In genomic region chr9:99294850-99295461, GRCh38 we compare ENCODE assay signal across 18 cellular contexts.
A peak's percentile ranks its signal among the peaks of the same experiment; 100 is the strongest.
DNase-seq lines count a peak whose midpoint lies in the region; ATAC-seq and TF ChIP-seq lines count a peak whose summit lies in the region.
"Had no signal": no experiment of that assay in that cellular context is flagged by ENCODE, and none has a peak within 500 bp of the region (broad histone marks: within the 10 kb centered on the region; RNA-seq: fewer than 3 reads in every experiment).

No MANE protein-coding gene starts in this region.

- CTCF ChIA-PET in PC-3 (lab: Charles Lee), result no interaction called here

- H3K36me3 ChIP-seq in PC-3 (ENCODE audit: low read depth, low read length), result no peaks in the 10 kb centered on the region
- H3K36me3 ChIP-seq in sigmoid colon, result no peaks in the 10 kb centered on the region
- H3K36me3 ChIP-seq: esophagus squamous epithelium had no signal

- no peak overlapping the region for H3K9ac ChIP-seq in PC-3 (ENCODE audit: low read length)

- no peaks in the 10 kb centered on the region for H3K79me2 ChIP-seq in PC-3 (ENCODE audit: low read length)

- H3F3A ChIP-seq in PC-3 (ENCODE audit: low read length, unreplicated experiment), result no peaks in the 10 kb centered on the region

- TF ChIP-seq CTCF in PC-3 (conservative IDR thresholded peaks at IDR 0.05; ENCODE audit: low read depth, low read length) (no peak), fibroblast of villous mesenchyme (IDR thresholded peaks at IDR 0.05; ENCODE audit: insufficient read depth, low read depth, low read length) (no peak), sigmoid colon (IDR thresholded peaks at IDR 0.05) (no peak)

- POLR2A ChIA-PET in PC-3 (lab: Charles Lee; ENCODE audit: unreplicated experiment), result no interaction called here

- H3K4me3 ChIP-seq in PC-3 (ENCODE audit: low read length) (no peak overlapping the region), fibroblast of villous mesenchyme (ENCODE audit: low read depth, low read length) (no peak overlapping the region), sigmoid colon (no peak overlapping the region)
- H3K4me3 ChIP-seq: esophagus squamous epithelium had no signal

- no peak overlapping the region for H3K27ac ChIP-seq in PC-3 (ENCODE audit: low read length)
- H3K27ac ChIP-seq in sigmoid colon, result no peak overlapping the region
- H3K27ac ChIP-seq: esophagus squamous epithelium had no signal

- H3K9me2 ChIP-seq in PC-3 (replicated peaks; ENCODE audit: low read length), result no peaks in the 10 kb centered on the region

- intact Hi-C loops in PC-3 (cut with micrococcal nuclease) (no loop called here), sigmoid colon (cut with DNase I) (no loop called here), left colon (cut with DNase I, micrococcal nuclease) (no loop called here)

- no peak for TF ChIP-seq POLR2A in sigmoid colon (IDR thresholded peaks at IDR 0.05)

- H4K20me1 ChIP-seq in PC-3 (ENCODE audit: low read length), result no peaks in the 10 kb centered on the region

- no peak for ATAC-seq in PC-3
- no peak for ATAC-seq in left colon
- ATAC-seq: activated T-cell treated with anti-CD3 and anti-CD28 coated beads, Interleukin-2, amount 50 U/mL, for 4 hours; left cardiac atrium had no signal

- 46 to 56% methylated on average over 8 of the region's 8 CpGs for WGBS in sigmoid colon, 2 donors

- H2AFZ ChIP-seq in PC-3 (ENCODE audit: low read length), result 0 out of 2 replicates have a peak overlapping the region, but pooled peaks have one; percentile 22

- TF ChIP-seq EP300 in sigmoid colon (IDR thresholded peaks at IDR 0.05), result no peak

- H3K27me3 ChIP-seq in PC-3 (ENCODE audit: low read length), result peaks cover 40% of the 10 kb centered on the region
- no peaks in the 10 kb centered on the region for H3K27me3 ChIP-seq in sigmoid colon

- no peaks in the 10 kb centered on the region for H3K4me1 ChIP-seq in PC-3 (ENCODE audit: insufficient read depth, low read length)
- peaks cover 0 to 7% (median 0%) of the 10 kb centered on the region in 4 donors for H3K4me1 ChIP-seq in sigmoid colon

- H3K9me3 ChIP-seq in PC-3 (ENCODE audit: low read length) (no peaks in the 10 kb centered on the region), sigmoid colon (no peaks in the 10 kb centered on the region)
- H3K9me3 ChIP-seq: esophagus squamous epithelium had no signal

- no TSS peak for BruUV-seq in PC-3 (replicated peaks; lab: Mats Ljungman, UMichigan)

- DNase-seq in EH (ENCODE audit: low read depth) (peak; percentile 17), HT-29 (ENCODE audit: low spot score) (peak; percentile 22), PC-3 (no peak), fibroblast of villous mesenchyme (ENCODE audit: low read depth) (peak; percentile 4), cortex of kidney (lab: John Stamatoyannopoulos, UW) (no peak), sigmoid colon (no peak), left colon (no peak)
- DNase-seq: activated CD4-positive, alpha-beta memory T cell treated with anti-CD3 and anti-CD28 coated beads for 36 hours; activated naive CD8-positive, alpha-beta T cell treated with anti-CD3 and anti-CD28 coated beads for 36 hours; activated T-cell treated with anti-CD3 and anti-CD28 coated beads, Interleukin-2, amount 50 U/mL, for 4 hours; DMS153; esophagus squamous epithelium; hippocampal formation; left cardiac atrium; NCI-H1092; NCI-H2227 treated with DMSO at 0.1 percent for 48 hours; stimulated activated CD4-positive, alpha-beta T cell treated with anti-CD3 and anti-CD28 coated beads, Interleukin-4, amount 100 ng/mL, for 24 hours; stimulated activated CD8-positive, alpha-beta memory T cell treated with anti-CD3 and anti-CD28 coated beads, Interleukin-4, amount 100 ng/mL, for 48 hours had no signal

- H3K4me2 ChIP-seq in PC-3 (ENCODE audit: low read length), result no peak overlapping the region

Comparison
In these comparisons a context has a peak if more than half of its experiments do, and no peak if none do; other contexts are left out.
1. DNase-seq: peak in EH (single experiment), HT-29 (single experiment) and fibroblast of villous mesenchyme (single experiment); none in PC-3 (single experiment), cortex of kidney (single experiment), sigmoid colon (single experiment) and left colon (0 of 2).